11 cellular contexts compared by ENCODE assay signal in the genomic region with DNA sequence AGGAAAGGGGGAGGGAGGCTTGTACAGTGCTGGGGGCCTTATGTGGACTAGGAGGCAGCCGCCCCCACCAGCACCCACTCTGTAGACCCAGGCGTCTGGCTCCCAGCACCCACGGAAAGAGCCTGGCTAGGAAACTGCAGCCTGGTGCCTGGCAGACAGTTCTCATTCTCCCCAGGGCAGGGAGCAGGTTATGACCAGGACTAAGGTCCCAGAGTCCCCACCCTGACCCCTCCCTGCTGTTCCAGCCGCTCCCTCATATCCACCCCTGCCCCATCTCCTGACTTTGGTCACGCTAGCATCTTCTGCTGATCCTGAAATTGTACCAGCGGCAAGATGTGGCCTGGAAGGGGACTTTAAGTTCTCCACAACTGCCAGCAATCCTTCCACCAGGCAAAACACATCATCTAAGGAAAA. TPM values are rescaled to one million over a fixed set of nuclear protein-coding genes. Genes with fewer than 3 reads are reported as not detected.
DNase-seq lines count a peak whose midpoint lies in the region; ATAC-seq and TF ChIP-seq lines count a peak whose summit lies in the region.
"Had no signal": no experiment of that assay in that cellular context is flagged by ENCODE, and none has a peak within 500 bp of the region (broad histone marks: within the 10 kb centered on the region; RNA-seq: fewer than 3 reads in every experiment).

A gene with protein sequence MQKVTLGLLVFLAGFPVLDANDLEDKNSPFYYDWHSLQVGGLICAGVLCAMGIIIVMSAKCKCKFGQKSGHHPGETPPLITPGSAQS (plus strand): TSS at position 286 of the 414 bp plus-strand sequence. CDS start 3,554 bp downstream, outside the sequence.

- H3K4me3 Mint-ChIP-seq in progenitor cell of endocrine pancreas (ENCODE audit: low read depth), result peak within 1 kb of the TSS; percentile 61
- H3K4me3 Mint-ChIP-seq: activated T-helper 1 cell treated with anti-CD3 and anti-CD28 coated beads, Interleukin-12 subunit alpha, Interleukin-12 subunit beta, Interleukin-2, Interleukin-4 antibody, amounts not matched to agents 30 ng/mL and 10 ng/mL and 1 ng/mL, durations not matched to agents 14 hours and 24 hours and 36 hours had no signal

- H3K4me1 Mint-ChIP-seq in progenitor cell of endocrine pancreas (ENCODE audit: low read depth), result peaks cover 30% of the 10 kb centered on the region

- H3K27ac ChIP-seq in C4-2B (peak within 1 kb of the TSS; percentile 43), Peyer's patch (peak within 1 kb of the TSS in 3 of 4 donors; percentile 79 to 97 (median 85))

- H3K27me3 ChIP-seq in Peyer's patch, result no peaks in the 10 kb centered on the region

- H3K36me3 Mint-ChIP-seq in progenitor cell of endocrine pancreas (ENCODE audit: insufficient read depth), result no peaks in the 10 kb centered on the region

- peaks cover 14% of the 10 kb centered on the region for H3K27me3 Mint-ChIP-seq in progenitor cell of endocrine pancreas

- H3K27ac Mint-ChIP-seq in progenitor cell of endocrine pancreas, result peak within 1 kb of the TSS; percentile 82
- H3K27ac Mint-ChIP-seq: activated T-helper 1 cell treated with anti-CD3 and anti-CD28 coated beads, Interleukin-12 subunit alpha, Interleukin-12 subunit beta, Interleukin-2, Interleukin-4 antibody, amounts not matched to agents 30 ng/mL and 10 ng/mL and 1 ng/mL, durations not matched to agents 14 hours and 24 hours and 36 hours had no signal

- peak in 2 of 3 donors; percentile 84 to 85 for DNase-seq in Peyer's patch
- DNase-seq in fibroblast of villous mesenchyme (ENCODE audit: low read depth), result no peak
- no peak for DNase-seq in progenitor cell of endocrine pancreas (ENCODE audit: low spot score, unreplicated experiment)
- DNase-seq in GM19238 (ENCODE audit: insufficient read length, low spot score), result no peak
- no peak for DNase-seq in NCI-H1436 treated with DMSO at 0.1 percent for 48 hours (lab: John Stamatoyannopoulos, UW)
- DNase-seq in AG20443 (ENCODE audit: low spot score), result no peak
- DNase-seq: DMS79 treated with DMSO at 0.1 percent for 48 hours; stimulated activated CD4-positive, alpha-beta T cell treated with anti-CD3 and anti-CD28 coated beads, Interleukin-4, amount 100 ng/mL, for 24 hours had no signal

- TF ChIP-seq POLR2A in Peyer's patch (IDR thresholded peaks at IDR 0.05), result peak; percentile 87 to 92

- TF ChIP-seq CTCF in C4-2B (conservative IDR thresholded peaks at IDR 0.05) (no peak), Peyer's patch (IDR thresholded peaks at IDR 0.05) (no peak), fibroblast of villous mesenchyme (IDR thresholded peaks at IDR 0.05; ENCODE audit: insufficient read depth, low read depth, low read length) (no peak), progenitor cell of endocrine pancreas (IDR thresholded peaks at IDR 0.05; ENCODE audit: unreplicated experiment) (no peak)

- no peaks in the 10 kb centered on the region for H3K9me3 Mint-ChIP-seq in progenitor cell of endocrine pancreas (ENCODE audit: low read depth)
- H3K9me3 Mint-ChIP-seq: activated T-helper 1 cell treated with anti-CD3 and anti-CD28 coated beads, Interleukin-12 subunit alpha, Interleukin-12 subunit beta, Interleukin-2, Interleukin-4 antibody, amounts not matched to agents 30 ng/mL and 10 ng/mL and 1 ng/mL, durations not matched to agents 14 hours and 24 hours and 36 hours had no signal

- H3K36me3 ChIP-seq in Peyer's patch, result peaks cover 0 to 10% (median 0%) of the 10 kb centered on the region in 3 donors

- peak within 1 kb of the TSS in 3 of 4 donors; percentile 24 to 68 (median 56) for H3K4me3 ChIP-seq in Peyer's patch
- H3K4me3 ChIP-seq in fibroblast of villous mesenchyme (ENCODE audit: low read depth, low read length), result peak within 1 kb of the TSS; percentile 32

- H3K4me1 ChIP-seq in Peyer's patch, result peaks cover 0 to 14% (median 2%) of the 10 kb centered on the region in 4 donors

- no peak for ATAC-seq in GM21576 (IDR thresholded peaks at IDR 0.05; ENCODE audit: unreplicated experiment)

- H3K9me3 ChIP-seq in Peyer's patch, result no peaks in the 10 kb centered on the region

RNA-seq across cellular contexts. Expression of the gene that starts here (rescaled TPM):
- total RNA-seq in Peyer's patch (1,000 to 10,000 TPM in 3 of 4 donors, 10 to 100 TPM in 1; 33.0 to 1,418 (median 1,063) TPM), fibroblast of villous mesenchyme (not detected in 2 replicates), progenitor cell of endocrine pancreas (14.2 and 17.3 TPM in 2 replicates)
- total RNA-seq: activated T-helper 1 cell treated with anti-CD3 and anti-CD28 coated beads, Interleukin-12 subunit alpha, Interleukin-12 subunit beta, Interleukin-2, Interleukin-4 antibody, amounts not matched to agents 30 ng/mL and 10 ng/mL and 1 ng/mL, durations not matched to agents 14 hours and 24 hours and 36 hours had no signal

Comparison
In these comparisons a context has a peak if more than half of its experiments do, and no peak if none do; other contexts are left out.
1. RNA of the gene that starts here (total RNA-seq): 33.0 to 1,418 TPM in Peyer's patch and 14.2 to 17.3 TPM in progenitor cell of endocrine pancreas; not detected in fibroblast of villous mesenchyme; every median in the first group is over 10 times any median in the second.
2. DNase-seq: peak in Peyer's patch (2 of 3); none in fibroblast of villous mesenchyme (single experiment), progenitor cell of endocrine pancreas (single experiment), GM19238 (single experiment), NCI-H1436 treated with DMSO at 0.1 percent for 48 hours (single experiment) and AG20443 (single experiment).